In the genomic region with DNA sequence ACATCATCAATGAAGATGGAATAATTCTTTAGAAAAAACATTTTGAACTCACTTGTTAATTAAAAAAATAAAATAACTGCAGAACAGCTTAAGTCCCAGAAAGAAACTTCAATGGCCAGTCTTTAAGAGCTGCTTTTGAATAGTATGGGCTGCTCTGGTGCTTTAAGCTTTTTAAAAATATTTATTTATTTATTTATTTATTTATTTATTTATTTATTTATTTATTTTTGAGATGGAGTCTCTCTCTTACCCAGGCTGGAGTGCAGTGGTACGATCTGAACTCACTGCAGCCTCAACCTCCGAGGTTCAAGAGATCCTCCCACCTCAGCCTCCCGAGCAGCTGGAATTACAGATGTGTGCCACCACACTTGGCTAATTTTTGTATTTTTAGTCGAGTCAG, we compare ENCODE assay signal across 37 cellular contexts.
"Had no signal": no experiment of that assay in that cellular context is flagged by ENCODE, and none has a peak within 500 bp of the region (broad histone marks: within the 10 kb centered on the region; RNA-seq: fewer than 3 reads in every experiment).

No MANE protein-coding gene starts in this region.

- H3K4me1 Mint-ChIP-seq: activated naive CD4-positive, alpha-beta T cell treated with anti-CD3 and anti-CD28 coated beads, Interleukin-2, amount 10 ng/mL, durations not matched to agents 7 days and 5 days; activated naive CD4-positive, alpha-beta T cell treated with anti-CD3 and anti-CD28 coated beads, Interleukin-2, amount 50 U/mL, for 24 hours; activated naive CD8-positive, alpha-beta T cell treated with anti-CD3 and anti-CD28 coated beads for 36 hours; activated naive CD8-positive, alpha-beta T cell treated with anti-CD3 and anti-CD28 coated beads, Interleukin-2, amount 10 ng/mL, durations not matched to agents 7 days and 5 days; activated naive CD8-positive, alpha-beta T cell treated with anti-CD3 and anti-CD28 coated beads, Interleukin-2, amount 50 U/mL, for 24 hours; activated T-helper 17 cell treated with anti-CD3 and anti-CD28 coated beads, Interleukin-2, amount 50 U/mL, for 72 hours; central memory CD8-positive, alpha-beta T cell had no signal

- H3K4me1 ChIP-seq: adrenal gland, ascending aorta, body of pancreas, breast epithelium had no signal

- H3K27ac Mint-ChIP-seq: activated naive CD4-positive, alpha-beta T cell treated with anti-CD3 and anti-CD28 coated beads for 36 hours; activated naive CD4-positive, alpha-beta T cell treated with anti-CD3 and anti-CD28 coated beads, Interleukin-2, amount 10 ng/mL, durations not matched to agents 7 days and 5 days; activated naive CD4-positive, alpha-beta T cell treated with anti-CD3 and anti-CD28 coated beads, Interleukin-2, amount 50 U/mL, for 24 hours; activated naive CD4-positive, alpha-beta T cell treated with anti-CD3 and anti-CD28 coated beads, Interleukin-2, amount 50 U/mL, for 72 hours; activated naive CD8-positive, alpha-beta T cell; activated naive CD8-positive, alpha-beta T cell treated with anti-CD3 and anti-CD28 coated beads for 36 hours; activated naive CD8-positive, alpha-beta T cell treated with anti-CD3 and anti-CD28 coated beads, Interleukin-2, amount 10 ng/mL, durations not matched to agents 7 days and 5 days; activated naive CD8-positive, alpha-beta T cell treated with anti-CD3 and anti-CD28 coated beads, Interleukin-2, amount 50 U/mL, for 24 hours; activated T-cell treated with anti-CD3 and anti-CD28 coated beads, Interleukin-2, amount 50 U/mL, for 24 hours; activated T-cell treated with anti-CD3 and anti-CD28 coated beads, Interleukin-2, amount 50 U/mL, for 72 hours; activated T-helper 1 cell treated with anti-CD3 and anti-CD28 coated beads, Interleukin-12 subunit alpha, Interleukin-12 subunit beta, Interleukin-2, Interleukin-4 antibody, amounts not matched to agents 30 ng/mL and 10 ng/mL and 1 ng/mL, durations not matched to agents 14 hours and 24 hours and 36 hours; activated T-helper 17 cell treated with anti-CD3 and anti-CD28 coated beads, Interleukin-2, amount 50 U/mL, for 72 hours; activated T-helper 2 cell treated with anti-CD3 and anti-CD28 coated beads, Interferon-gamma antibody, Interleukin-2, Interleukin-4, amounts not matched to agents 10 μg/mL and 5 μg/mL and 100 μg/mL, durations not matched to agents 14 hours and 24 hours and 36 hours; brain had no signal

- H3K9me3 ChIP-seq: adrenal gland, ascending aorta, body of pancreas had no signal

- DNase-seq: activated effector memory CD4-positive, alpha-beta T cell treated with anti-CD3 and anti-CD28 coated beads, Interleukin-2, amount 50 U/mL, for 16 hours; activated effector memory CD4-positive, alpha-beta T cell treated with Interleukin-2 at 50 U/mL for 16 hours; activated gamma-delta T cell; activated gamma-delta T cell treated with Interleukin-2 at 50 U/mL for 16 hours; activated naive CD4-positive, alpha-beta T cell; activated naive CD4-positive, alpha-beta T cell treated with anti-CD3 and anti-CD28 coated beads for 36 hours; activated naive CD4-positive, alpha-beta T cell treated with anti-CD3 and anti-CD28 coated beads, Interleukin-2, amount 10 ng/mL, durations not matched to agents 7 days and 5 days; activated naive CD4-positive, alpha-beta T cell treated with anti-CD3 and anti-CD28 coated beads, Interleukin-2, amount 50 U/mL, for 16 hours; activated naive CD4-positive, alpha-beta T cell treated with Interleukin-2 at 50 U/mL for 16 hours; activated naive CD8-positive, alpha-beta T cell treated with anti-CD3 and anti-CD28 coated beads for 36 hours; activated naive CD8-positive, alpha-beta T cell treated with anti-CD3 and anti-CD28 coated beads, Interleukin-2, amount 10 ng/mL, durations not matched to agents 7 days and 5 days; activated naive CD8-positive, alpha-beta T cell treated with anti-CD3 and anti-CD28 coated beads, Interleukin-2, amount 50 U/mL, for 24 hours; activated T-cell treated with anti-CD3 and anti-CD28 coated beads, Interleukin-2, amount 50 U/mL, for 1 hour; activated T-cell treated with anti-CD3 and anti-CD28 coated beads, Interleukin-2, amount 50 U/mL, for 24 hours; activated T-cell treated with anti-CD3 and anti-CD28 coated beads, Interleukin-2, amount 50 U/mL, for 4 hours; activated T-cell treated with anti-CD3 and anti-CD28 coated beads, Interleukin-2, amount 50 U/mL, for 48 hours; activated T-cell treated with anti-CD3 and anti-CD28 coated beads, Interleukin-2, amount 50 U/mL, for 72 hours; adrenal gland; amniotic stem cell; amygdala; anterior cingulate cortex; aorta; body of pancreas; brain microvascular endothelial cell; central memory CD4-positive, alpha-beta T cell; cerebellar nuclear complex had no signal

- H3K4me3 ChIP-seq: adrenal gland, ascending aorta, body of pancreas, breast epithelium, cardiac muscle cell had no signal

- H3K27me3 Mint-ChIP-seq: activated naive CD4-positive, alpha-beta T cell treated with anti-CD3 and anti-CD28 coated beads, Interleukin-2, amount 10 ng/mL, durations not matched to agents 7 days and 5 days; activated naive CD8-positive, alpha-beta T cell treated with anti-CD3 and anti-CD28 coated beads, Interleukin-2, amount 10 ng/mL, durations not matched to agents 7 days and 5 days; central memory CD8-positive, alpha-beta T cell had no signal

- H3K27ac ChIP-seq: adrenal gland, ascending aorta, body of pancreas, brain microvascular endothelial cell, breast epithelium, cardiac muscle cell had no signal

- H3K36me3 Mint-ChIP-seq: activated naive CD4-positive, alpha-beta T cell treated with anti-CD3 and anti-CD28 coated beads, Interleukin-2, amount 10 ng/mL, durations not matched to agents 7 days and 5 days; activated naive CD4-positive, alpha-beta T cell treated with anti-CD3 and anti-CD28 coated beads, Interleukin-2, amount 50 U/mL, for 24 hours; activated naive CD4-positive, alpha-beta T cell treated with anti-CD3 and anti-CD28 coated beads, Interleukin-2, amount 50 U/mL, for 72 hours; activated naive CD8-positive, alpha-beta T cell; activated naive CD8-positive, alpha-beta T cell treated with anti-CD3 and anti-CD28 coated beads for 36 hours; activated naive CD8-positive, alpha-beta T cell treated with anti-CD3 and anti-CD28 coated beads, Interleukin-2, amount 10 ng/mL, durations not matched to agents 7 days and 5 days had no signal

- H3K4me3 Mint-ChIP-seq: activated naive CD4-positive, alpha-beta T cell treated with anti-CD3 and anti-CD28 coated beads for 36 hours; activated naive CD4-positive, alpha-beta T cell treated with anti-CD3 and anti-CD28 coated beads, Interleukin-2, amount 10 ng/mL, durations not matched to agents 7 days and 5 days; activated naive CD4-positive, alpha-beta T cell treated with anti-CD3 and anti-CD28 coated beads, Interleukin-2, amount 50 U/mL, for 24 hours; activated naive CD8-positive, alpha-beta T cell; activated naive CD8-positive, alpha-beta T cell treated with anti-CD3 and anti-CD28 coated beads for 36 hours; activated naive CD8-positive, alpha-beta T cell treated with anti-CD3 and anti-CD28 coated beads, Interleukin-2, amount 10 ng/mL, durations not matched to agents 7 days and 5 days; activated naive CD8-positive, alpha-beta T cell treated with anti-CD3 and anti-CD28 coated beads, Interleukin-2, amount 50 U/mL, for 24 hours; activated T-cell treated with anti-CD3 and anti-CD28 coated beads, Interleukin-2, amount 50 U/mL, for 24 hours; activated T-cell treated with anti-CD3 and anti-CD28 coated beads, Interleukin-2, amount 50 U/mL, for 4 hours; activated T-cell treated with anti-CD3 and anti-CD28 coated beads, Interleukin-2, amount 50 U/mL, for 72 hours; activated T-helper 1 cell treated with anti-CD3 and anti-CD28 coated beads, Interleukin-12 subunit alpha, Interleukin-12 subunit beta, Interleukin-2, Interleukin-4 antibody, amounts not matched to agents 30 ng/mL and 10 ng/mL and 1 ng/mL, durations not matched to agents 14 hours and 24 hours and 36 hours; activated T-helper 17 cell treated with anti-CD3 and anti-CD28 coated beads, Interleukin-2, amount 50 U/mL, for 72 hours; brain; central memory CD8-positive, alpha-beta T cell had no signal

- H3K36me3 ChIP-seq: adrenal gland, ascending aorta, brain microvascular endothelial cell, breast epithelium, cardiac muscle cell had no signal

- H3K9me3 Mint-ChIP-seq: activated naive CD4-positive, alpha-beta T cell treated with anti-CD3 and anti-CD28 coated beads, Interleukin-2, amount 10 ng/mL, durations not matched to agents 7 days and 5 days; activated naive CD4-positive, alpha-beta T cell treated with anti-CD3 and anti-CD28 coated beads, Interleukin-2, amount 50 U/mL, for 24 hours; activated naive CD8-positive, alpha-beta T cell treated with anti-CD3 and anti-CD28 coated beads for 36 hours; activated naive CD8-positive, alpha-beta T cell treated with anti-CD3 and anti-CD28 coated beads, Interleukin-2, amount 10 ng/mL, durations not matched to agents 7 days and 5 days; activated T-helper 1 cell treated with anti-CD3 and anti-CD28 coated beads, Interleukin-12 subunit alpha, Interleukin-12 subunit beta, Interleukin-2, Interleukin-4 antibody, amounts not matched to agents 30 ng/mL and 10 ng/mL and 1 ng/mL, durations not matched to agents 14 hours and 24 hours and 36 hours had no signal
